8 cellular contexts compared by ENCODE assay signal in the genomic region with DNA sequence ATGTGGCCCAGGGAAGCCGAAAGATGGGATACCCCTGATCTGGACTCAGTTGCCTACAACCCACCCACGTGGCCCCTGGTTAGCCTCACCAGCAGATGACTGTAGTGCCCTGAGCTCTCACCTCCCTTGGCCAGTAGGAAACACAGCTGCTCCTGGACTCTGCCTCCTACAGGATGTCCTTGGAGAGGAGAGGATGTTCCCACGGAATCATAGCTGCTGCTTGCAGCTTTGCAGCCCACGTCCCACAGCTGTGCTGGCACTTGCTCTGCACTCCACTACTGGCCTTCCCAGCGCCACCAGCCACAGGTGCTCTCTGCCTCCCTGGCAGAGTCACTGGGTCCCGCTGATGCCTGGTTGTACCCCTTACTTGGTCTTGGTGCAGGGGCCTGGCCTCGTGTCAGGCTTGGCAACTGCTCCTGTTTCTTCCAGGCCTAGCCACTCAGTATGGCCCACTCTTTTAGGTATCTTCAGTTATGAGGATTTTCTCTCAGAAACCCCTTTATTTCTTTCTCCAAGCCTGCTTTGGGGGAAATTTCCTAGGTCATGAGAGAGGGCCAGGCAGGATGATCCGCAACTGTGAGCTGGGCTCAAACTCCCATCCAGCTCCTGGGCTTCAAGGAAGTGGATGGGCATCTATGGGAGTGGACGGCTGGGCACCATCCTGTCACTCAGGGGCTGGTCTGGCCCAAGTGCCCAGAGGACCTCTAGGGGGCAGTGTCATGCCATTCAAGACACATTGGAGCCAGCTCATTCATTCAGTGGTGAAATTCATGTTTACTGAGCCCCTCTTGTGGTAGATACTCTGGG.
DNase-seq lines count a peak whose midpoint lies in the region; ATAC-seq and TF ChIP-seq lines count a peak whose summit lies in the region.

No MANE protein-coding gene starts in this region.

- CTCF ChIA-PET in HEK293 (lab: Yijun Ruan, JAX) = interaction anchor here (0.6 to 4.6 kb wide), 22 partner anchors 9 to 1234 kb away, joined by 3 to 37 read pairs (median 4); no protein-coding TSS in a partner anchor

- H3K4me1 Mint-ChIP-seq in effector memory CD8-positive, alpha-beta T cell (ENCODE audit: low read depth in 2 of 2) = peaks cover 6 to 7% of the 10 kb centered on the region in 2 donors

- POLR2A ChIA-PET in HEK293 (lab: Yijun Ruan, JAX) = interaction anchor here (1.0 kb wide), 1 partner anchor 22 kb away, joined by 3 read pairs; no protein-coding TSS in a partner anchor

- TF ChIP-seq CTCF in HEK293 (tag by site-specific recombination; IDR thresholded peaks at IDR 0.05) = peak; percentile 69

- no peaks in the 10 kb centered on the region for H3K27me3 Mint-ChIP-seq in effector memory CD8-positive, alpha-beta T cell

- H3K27ac Mint-ChIP-seq in effector memory CD8-positive, alpha-beta T cell = peak overlapping the region in 1 of 2 donors; percentile 1

- H3K36me3 Mint-ChIP-seq in effector memory CD8-positive, alpha-beta T cell (ENCODE audit: insufficient read depth) = no peaks in the 10 kb centered on the region

- H3K27ac ChIP-seq in HEK293 (ENCODE audit: extremely low read depth, low read depth, low read length) = no peak overlapping the region

- peak; percentile 98 for ATAC-seq in effector memory CD8-positive, alpha-beta T cell (replicated peaks)

- H3K4me3 ChIP-seq in HEK293 (ENCODE audit: low read depth, low read length) = no peak overlapping the region

- no peak overlapping the region for H3K4me3 Mint-ChIP-seq in effector memory CD8-positive, alpha-beta T cell

- no peaks in the 10 kb centered on the region for H3K4me1 ChIP-seq in HEK293 (ENCODE audit: control insufficient read depth, insufficient read depth, low read length)

- H3K36me3 ChIP-seq in HEK293 (ENCODE audit: control insufficient read depth in 2 of 2, insufficient read depth in 1 of 2, low read length in 2 of 2) = peaks cover 0 to 17% of the 10 kb centered on the region in 2 experiments; a peak in 2 of 3 replicates

- H3K9me3 ChIP-seq in HEK293 (ENCODE audit: control insufficient read depth, insufficient read depth, low read depth, low read length) = no peaks in the 10 kb centered on the region

- H3K9me3 Mint-ChIP-seq in effector memory CD8-positive, alpha-beta T cell = no peaks in the 10 kb centered on the region

- DNase-seq in NCI-H1694 (lab: John Stamatoyannopoulos, UW) (peak; percentile 56), NCI-H1694 treated with DMSO at 0.1 percent for 48 hours (lab: John Stamatoyannopoulos, UW) (no peak), NCI-H1092 (lab: John Stamatoyannopoulos, UW) (peak; percentile 3), midbrain (lab: John Stamatoyannopoulos, UW) (peak; percentile 70)
- peak; percentile 67 to 79 for DNase-seq in activated CD4-positive, alpha-beta T cell treated with anti-CD3 and anti-CD28 coated beads, Interleukin-2, amount 50 U/mL, for 48 hours
- peak; percentile 67 to 69 (median 67) for DNase-seq in effector memory CD8-positive, alpha-beta T cell
- peak; percentile 81 for DNase-seq in stimulated activated CD8-positive, alpha-beta memory T cell treated with anti-CD3 and anti-CD28 coated beads, Interleukin-4, amount 100 ng/mL, for 48 hours

TF ChIP-seq in HEK293, 187 proteins besides CTCF, POLR2A, EP300 and RAD21:
- TF ChIP-seq ZFP41 (tag by site-specific recombination; IDR thresholded peaks at IDR 0.05; ENCODE audit: borderline replicate concordance) (no peak), ZBTB48 (tag by site-specific recombination; IDR thresholded peaks at IDR 0.05) (no peak), GLIS2 (tag by site-specific recombination; IDR thresholded peaks at IDR 0.05) (no peak), ZNF654 (tag by site-specific recombination; IDR thresholded peaks at IDR 0.05; ENCODE audit: low read depth) (peak; percentile 35), ZSCAN16 (tag by site-specific recombination; IDR thresholded peaks at IDR 0.05) (0 out of 2 replicates have a peak, but pooled peaks have one; percentile 67), ZNF561 (tag by site-specific recombination; IDR thresholded peaks at IDR 0.05; ENCODE audit: borderline replicate concordance) (no peak), YY1 (tag by site-specific recombination; IDR thresholded peaks at IDR 0.05) (no peak), ZNF747 (tag by site-specific recombination; IDR thresholded peaks at IDR 0.05) (no peak)
- TF ChIP-seq, protein P1, sequence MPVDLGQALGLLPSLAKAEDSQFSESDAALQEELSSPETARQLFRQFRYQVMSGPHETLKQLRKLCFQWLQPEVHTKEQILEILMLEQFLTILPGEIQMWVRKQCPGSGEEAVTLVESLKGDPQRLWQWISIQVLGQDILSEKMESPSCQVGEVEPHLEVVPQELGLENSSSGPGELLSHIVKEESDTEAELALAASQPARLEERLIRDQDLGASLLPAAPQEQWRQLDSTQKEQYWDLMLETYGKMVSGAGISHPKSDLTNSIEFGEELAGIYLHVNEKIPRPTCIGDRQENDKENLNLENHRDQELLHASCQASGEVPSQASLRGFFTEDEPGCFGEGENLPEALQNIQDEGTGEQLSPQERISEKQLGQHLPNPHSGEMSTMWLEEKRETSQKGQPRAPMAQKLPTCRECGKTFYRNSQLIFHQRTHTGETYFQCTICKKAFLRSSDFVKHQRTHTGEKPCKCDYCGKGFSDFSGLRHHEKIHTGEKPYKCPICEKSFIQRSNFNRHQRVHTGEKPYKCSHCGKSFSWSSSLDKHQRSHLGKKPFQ (tag by site-specific recombination; IDR thresholded peaks at IDR 0.05) = no peak
